18 cellular contexts compared by ENCODE assay signal in the genomic region with DNA sequence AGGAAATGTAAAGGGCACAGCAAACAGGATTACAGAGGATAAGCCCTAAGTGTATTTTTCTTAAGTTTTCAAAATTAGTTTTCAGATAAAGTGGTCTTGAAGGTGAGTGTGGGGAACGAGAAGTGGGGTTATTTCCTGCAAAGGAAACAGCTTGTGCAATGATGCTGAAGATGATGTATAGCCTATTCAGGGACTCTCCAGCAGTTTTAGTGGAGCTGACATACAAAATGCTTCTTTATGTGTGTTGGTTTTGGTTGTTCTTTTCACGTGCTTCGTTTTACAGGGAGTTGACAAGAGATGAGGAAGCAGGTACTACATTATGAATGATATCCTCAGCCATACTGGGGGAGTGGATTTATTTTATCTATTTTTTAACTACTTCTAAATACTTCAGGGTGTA. TPM values are rescaled to one million over a fixed set of nuclear protein-coding genes. Genes with fewer than 3 reads are reported as not detected.
DNase-seq lines count a peak whose midpoint lies in the region; ATAC-seq, FAIRE-seq and TF ChIP-seq lines count a peak whose summit lies in the region.
"Had no signal": no experiment of that assay in that cellular context is flagged by ENCODE, and none has a peak within 500 bp of the region (broad histone marks: within the 10 kb centered on the region; RNA-seq: fewer than 3 reads in every experiment).

No MANE protein-coding gene starts in this region.

- no peak for ATAC-seq in GM19467 (IDR thresholded peaks at IDR 0.05; ENCODE audit: unreplicated experiment)
- no peak for ATAC-seq in GM21515 (IDR thresholded peaks at IDR 0.05; ENCODE audit: unreplicated experiment)
- ATAC-seq: GM12878, GM23338, K562 had no signal

- H3K4me2 ChIP-seq in endothelial cell of umbilical vein (ENCODE audit: insufficient read depth, low read length) (no peak overlapping the region), neural progenitor cell (no peak overlapping the region)
- H3K4me2 ChIP-seq: GM23338 had no signal

- DNase-seq in cardiac muscle cell (ENCODE audit: low read depth in 1 of 2, low spot score in 1 of 2) (no peak), cardiac septum (ENCODE audit: low spot score) (no peak), endothelial cell of umbilical vein (ENCODE audit: low read depth, low spot score) (peak; percentile 16), neural progenitor cell (ENCODE audit: low spot score) (no peak), DMS 273 (lab: John Stamatoyannopoulos, UW; ENCODE audit: unreplicated experiment) (no peak)
- DNase-seq: 8988T; ACHN; BE2C; CD4-positive, alpha-beta memory T cell; DMS53; H7 had no signal

- H3K4me3 ChIP-seq in cardiac muscle cell (no peak overlapping the region), endothelial cell of umbilical vein (replicated peaks in 1 of 3; ENCODE audit: insufficient read depth in 1 of 3, low read depth in 1 of 3, low read length in 3 of 3) (no peak overlapping the region), neural progenitor cell (no peak overlapping the region)
- H3K4me3 ChIP-seq: GM12878, GM23338, K562 had no signal

- H3K4me3 Mint-ChIP-seq in neural progenitor cell: no peak overlapping the region
- H3K4me3 Mint-ChIP-seq: CD4-positive, alpha-beta memory T cell; GM23338 had no signal

- dilution Hi-C loops in endothelial cell of umbilical vein (cut with MboI; ENCODE audit: extremely low pct_ligation_motif_present, low sequenced_read_pairs): no loop called here

- CTCF ChIA-PET in endothelial cell of umbilical vein (lab: Charles Lee): interaction anchor here (1.2 to 1.5 kb wide), 3 partner anchors 15 to 866 kb away, joined by 3 to 4 read pairs (median 3); partner anchors contain the start of gene PON3

- peaks cover 21% of the 10 kb centered on the region for H3K36me3 Mint-ChIP-seq in neural progenitor cell

- H3K9me3 ChIP-seq in cardiac muscle cell (ENCODE audit: low read depth): no peaks in the 10 kb centered on the region
- H3K9me3 ChIP-seq in endothelial cell of umbilical vein (replicated peaks; ENCODE audit: control insufficient read depth, insufficient read depth, low read length): no peaks in the 10 kb centered on the region
- no peaks in the 10 kb centered on the region for H3K9me3 ChIP-seq in neural progenitor cell (ENCODE audit: low read depth)
- H3K9me3 ChIP-seq: BE2C had no signal

- H3K9me1 ChIP-seq in endothelial cell of umbilical vein (replicated peaks; ENCODE audit: control insufficient read depth, extremely low read depth, insufficient read depth, low read length): no peaks in the 10 kb centered on the region

- TF ChIP-seq CTCF in cardiac muscle cell (IDR thresholded peaks at IDR 0.05; ENCODE audit: low read depth, low read length): no peak
- no peak for TF ChIP-seq CTCF in endothelial cell of umbilical vein (IDR thresholded peaks at IDR 0.05; ENCODE audit: extremely low read depth in 1 of 2, insufficient read depth in 1 of 2, low read depth in 1 of 2, low read length in 2 of 2)
- TF ChIP-seq CTCF in neural progenitor cell (IDR thresholded peaks at IDR 0.05): no peak

- no peaks in the 10 kb centered on the region for H3K9me3 Mint-ChIP-seq in neural progenitor cell
- H3K9me3 Mint-ChIP-seq: CD4-positive, alpha-beta memory T cell; GM23338 had no signal

- FAIRE-seq in endothelial cell of umbilical vein (lab: Jason Lieb, UNC): no peak
- FAIRE-seq: GM12878, GM18507, K562 had no signal

- H2AFZ ChIP-seq in endothelial cell of umbilical vein (ENCODE audit: low read depth, low read length) (no peak overlapping the region), neural progenitor cell (replicated peaks) (no peak overlapping the region)
- H2AFZ ChIP-seq: GM23338 had no signal

- no peaks in the 10 kb centered on the region for H3K79me2 ChIP-seq in endothelial cell of umbilical vein (ENCODE audit: control insufficient read depth, insufficient read depth, low read length)
- H3K79me2 ChIP-seq in neural progenitor cell (ENCODE audit: low read depth): no peaks in the 10 kb centered on the region

- H3K27me3 ChIP-seq in cardiac muscle cell: no peaks in the 10 kb centered on the region
- no peaks in the 10 kb centered on the region for H3K27me3 ChIP-seq in endothelial cell of umbilical vein (ENCODE audit: control insufficient read depth in 2 of 2, insufficient read depth in 2 of 2, low read length in 2 of 2)
- H3K27me3 ChIP-seq in neural progenitor cell: no peaks in the 10 kb centered on the region
- H3K27me3 ChIP-seq: BE2C had no signal

- POLR2A ChIA-PET in endothelial cell of umbilical vein (lab: Charles Lee): no interaction called here

- no peak overlapping the region for H3K27ac Mint-ChIP-seq in neural progenitor cell
- H3K27ac Mint-ChIP-seq: CD4-positive, alpha-beta memory T cell; GM23338 had no signal

- H3K4me1 ChIP-seq in cardiac muscle cell (ENCODE audit: low read depth) (peaks cover 18% of the 10 kb centered on the region), endothelial cell of umbilical vein (ENCODE audit: control insufficient read depth, extremely low read depth, insufficient read depth, low read length) (no peaks in the 10 kb centered on the region), neural progenitor cell (peaks cover 12% of the 10 kb centered on the region)
- H3K4me1 ChIP-seq: BE2C had no signal

- TF ChIP-seq POLR2A in endothelial cell of umbilical vein (IDR thresholded peaks at IDR 0.05; ENCODE audit: low read depth, low read length): no peak

- H3F3A ChIP-seq in neural progenitor cell (ENCODE audit: low read depth): no peaks in the 10 kb centered on the region

- intact Hi-C loops in cardiac septum (cut with DNase I) (loop anchor here (10.0 kb wide), 1 partner anchor 55 kb away; no protein-coding TSS in a partner anchor), endothelial cell of umbilical vein (cut with micrococcal nuclease) (no loop called here)

- H4K20me1 ChIP-seq in endothelial cell of umbilical vein (replicated peaks; ENCODE audit: control insufficient read depth, extremely low read depth, insufficient read depth, low read length): no peaks in the 10 kb centered on the region
- H4K20me1 ChIP-seq in neural progenitor cell (ENCODE audit: low read depth): no peaks in the 10 kb centered on the region

- no peaks in the 10 kb centered on the region for H3K27me3 Mint-ChIP-seq in neural progenitor cell (ENCODE audit: insufficient read depth, low read depth)
- H3K27me3 Mint-ChIP-seq: CD4-positive, alpha-beta memory T cell had no signal

- no peak overlapping the region for H3K9ac ChIP-seq in endothelial cell of umbilical vein (replicated peaks; ENCODE audit: extremely low read depth, insufficient read depth, low read length)
- H3K9ac ChIP-seq in neural progenitor cell: no peak overlapping the region

- H3K27ac ChIP-seq in cardiac muscle cell (peak overlapping the region; percentile 67), endothelial cell of umbilical vein (ENCODE audit: insufficient read depth, low read depth, low read length) (no peak overlapping the region), neural progenitor cell (peak overlapping the region; percentile 49)
- H3K27ac ChIP-seq: C4-2B had no signal

- H3K4me1 Mint-ChIP-seq in neural progenitor cell: no peaks in the 10 kb centered on the region
- H3K4me1 Mint-ChIP-seq: CD4-positive, alpha-beta memory T cell; GM23338 had no signal

- peaks cover 20% of the 10 kb centered on the region for H3K36me3 ChIP-seq in cardiac muscle cell
- H3K36me3 ChIP-seq in endothelial cell of umbilical vein (ENCODE audit: control insufficient read depth in 2 of 2, extremely low read depth in 1 of 2, insufficient read depth in 2 of 2, low read length in 2 of 2): no peaks in the 10 kb centered on the region
- H3K36me3 ChIP-seq in neural progenitor cell: peaks cover 37% of the 10 kb centered on the region

- no TSS peak for BruUV-seq in endothelial cell of umbilical vein (replicated peaks; lab: Mats Ljungman, UMichigan)

TF ChIP-seq in endothelial cell of umbilical vein, 7 proteins besides CTCF, POLR2A, EP300 and RAD21:
- TF ChIP-seq JUN (IDR thresholded peaks at IDR 0.05; ENCODE audit: borderline replicate concordance, insufficient read depth, insufficient read length, low read depth) (no peak), MYC (IDR thresholded peaks at IDR 0.05; ENCODE audit: low read depth, low read length) (no peak), GATA2 (IDR thresholded peaks at IDR 0.05; ENCODE audit: insufficient read depth, insufficient read length, low read depth, low read length) (no peak), EZH2 (IDR thresholded peaks at IDR 0.05; ENCODE audit: borderline replicate concordance, low read depth, low read length, severe bottlenecking) (no peak), FOS (IDR thresholded peaks at IDR 0.05; ENCODE audit: borderline replicate concordance, insufficient read depth, low read length) (no peak), MAX (IDR thresholded peaks at IDR 0.05; ENCODE audit: insufficient read depth, insufficient read length) (no peak)

RNA-seq across cellular contexts. Expression of gene CASD1, which starts 20.5 kb away (rescaled TPM):
- total RNA-seq in cardiac muscle cell (24.5 and 38.9 TPM in 2 replicates), cardiac septum (20.7 TPM), endothelial cell of umbilical vein (14.0 and 16.0 TPM in 2 replicates), neural progenitor cell (ENCODE audit: low replicate concordance) (55.4 and 93.5 TPM in 2 replicates)
- polyA plus RNA-seq in cardiac muscle cell (36.3 and 62.0 TPM in 2 replicates), endothelial cell of umbilical vein (6.1 and 8.6 TPM in 2 replicates)
- polyA plus RNA-seq in endothelial cell of umbilical vein (2011; cell fraction: cytosol; rRNA removed): 5.6 and 5.7 TPM in 2 replicates
- 17.7 and 28.5 TPM in 2 replicates for polyA plus RNA-seq in endothelial cell of umbilical vein (2011; cell fraction: nucleus; rRNA removed)
- 6.1 and 8.3 TPM in 2 replicates for polyA plus RNA-seq in endothelial cell of umbilical vein (2012)
- 13.6 and 15.2 TPM in 2 replicates for polyA minus RNA-seq in endothelial cell of umbilical vein
- 2.5 TPM for polyA minus RNA-seq in endothelial cell of umbilical vein (2011; cell fraction: cytosol; rRNA and poly(A)+ RNA removed)
- polyA minus RNA-seq in endothelial cell of umbilical vein (2011; cell fraction: nucleus; rRNA and poly(A)+ RNA removed): 29.2 and 41.9 TPM in 2 replicates
